In genomic region chr1:109225248-109226077, GRCh38 we compare ENCODE assay signal across 23 cellular contexts. TPM values are rescaled to one million over a fixed set of nuclear protein-coding genes. Genes with fewer than 3 reads are reported as not detected.
A peak's percentile ranks its signal among the peaks of the same experiment; 100 is the strongest.
DNase-seq lines count a peak whose midpoint lies in the region; ATAC-seq and TF ChIP-seq lines count a peak whose summit lies in the region.
"Had no signal": no experiment of that assay in that cellular context is flagged by ENCODE, and none has a peak within 500 bp of the region (broad histone marks: within the 10 kb centered on the region; RNA-seq: fewer than 3 reads in every experiment).

No MANE protein-coding gene starts in this region.

- peaks cover 40% of the 10 kb centered on the region for H3K4me1 Mint-ChIP-seq in activated naive CD4-positive, alpha-beta T cell treated with anti-CD3 and anti-CD28 coated beads, Interleukin-2, amount 50 U/mL, for 24 hours
- H3K4me1 Mint-ChIP-seq in HFFc6 (ENCODE audit: low read depth) (peaks cover 35% of the 10 kb centered on the region), neural progenitor cell (peaks cover 44% of the 10 kb centered on the region)
- peaks cover 10% of the 10 kb centered on the region for H3K4me1 Mint-ChIP-seq in activated T-helper 2 cell treated with anti-CD3 and anti-CD28 coated beads, Interferon-gamma antibody, Interleukin-2, Interleukin-4, amounts not matched to agents 10 μg/mL and 5 μg/mL and 100 μg/mL, durations not matched to agents 14 hours and 24 hours and 36 hours (ENCODE audit: low read depth)
- peaks cover 1% of the 10 kb centered on the region for H3K4me1 Mint-ChIP-seq in stimulated activated memory B cell treated with anti-CD40 and anti-IgM and Interleukin-4, amounts not matched to agents 10 μg/mL and 1 μg/mL and 100 μg/mL, for 72 hours

- no peaks in the 10 kb centered on the region for H3K27me3 Mint-ChIP-seq in activated naive CD4-positive, alpha-beta T cell treated with anti-CD3 and anti-CD28 coated beads, Interleukin-2, amount 50 U/mL, for 24 hours
- H3K27me3 Mint-ChIP-seq in HFFc6 (ENCODE audit: insufficient read depth) (peaks cover 2% of the 10 kb centered on the region; the same call in 1 of the 2 replicates), neural progenitor cell (ENCODE audit: insufficient read depth, low read depth) (peaks cover 2% of the 10 kb centered on the region)
- H3K27me3 Mint-ChIP-seq in activated T-helper 2 cell treated with anti-CD3 and anti-CD28 coated beads, Interferon-gamma antibody, Interleukin-2, Interleukin-4, amounts not matched to agents 10 μg/mL and 5 μg/mL and 100 μg/mL, durations not matched to agents 14 hours and 24 hours and 36 hours (ENCODE audit: low read depth), result no peaks in the 10 kb centered on the region
- no peaks in the 10 kb centered on the region for H3K27me3 Mint-ChIP-seq in stimulated activated memory B cell treated with anti-CD40 and anti-IgM and Interleukin-4, amounts not matched to agents 10 μg/mL and 1 μg/mL and 100 μg/mL, for 72 hours
- H3K27me3 Mint-ChIP-seq: activated B cell treated with CpG ODN at 0.5 μM for 24 hours; activated naive CD8-positive, alpha-beta T cell treated with anti-CD3 and anti-CD28 coated beads, Interleukin-2, amount 10 ng/mL, durations not matched to agents 7 days and 5 days; dendritic cell treated with granulocyte-macrophage colony-stimulating factor and Interleukin-4, amounts not matched to agents 40 ng/mL and 50 ng/mL, for 4 days; natural killer cell treated with Interleukin-12 subunit alpha and Interleukin-12 subunit beta and Interleukin-15 and Interleukin-18, amount 100 ng/mL, for 72 hours had no signal

- peak overlapping the region; percentile 9 for H3K27ac ChIP-seq in neural progenitor cell
- H3K27ac ChIP-seq: tibial nerve had no signal

- ATAC-seq in stimulated activated memory B cell treated with anti-CD40 and anti-IgM and Interleukin-4, amounts not matched to agents 10 μg/mL and 1 μg/mL and 100 μg/mL, for 72 hours, result no peak
- ATAC-seq in HG03521 (IDR thresholded peaks at IDR 0.05; ENCODE audit: unreplicated experiment), result no peak
- ATAC-seq: left colon; natural killer cell treated with Interleukin-12 subunit alpha and Interleukin-12 subunit beta and Interleukin-15 and Interleukin-18, amount 100 ng/mL, for 72 hours had no signal

- H3K9me3 ChIP-seq in neural progenitor cell (ENCODE audit: low read depth), result no peaks in the 10 kb centered on the region
- H3K9me3 ChIP-seq: tibial nerve had no signal

- peaks cover 9% of the 10 kb centered on the region for H3K36me3 Mint-ChIP-seq in activated naive CD4-positive, alpha-beta T cell treated with anti-CD3 and anti-CD28 coated beads, Interleukin-2, amount 50 U/mL, for 24 hours
- H3K36me3 Mint-ChIP-seq in HFFc6 (ENCODE audit: low read depth) (peaks cover 27% of the 10 kb centered on the region), neural progenitor cell (peaks cover 12% of the 10 kb centered on the region)
- H3K36me3 Mint-ChIP-seq in activated T-helper 2 cell treated with anti-CD3 and anti-CD28 coated beads, Interferon-gamma antibody, Interleukin-2, Interleukin-4, amounts not matched to agents 10 μg/mL and 5 μg/mL and 100 μg/mL, durations not matched to agents 14 hours and 24 hours and 36 hours (ENCODE audit: low read depth), result peaks cover 65% of the 10 kb centered on the region
- H3K36me3 Mint-ChIP-seq in stimulated activated memory B cell treated with anti-CD40 and anti-IgM and Interleukin-4, amounts not matched to agents 10 μg/mL and 1 μg/mL and 100 μg/mL, for 72 hours, result peaks cover 20% of the 10 kb centered on the region

- no peak for DNase-seq in activated naive CD4-positive, alpha-beta T cell treated with Interleukin-2 at 50 U/mL for 16 hours
- DNase-seq in HFFc6, result no peak
- DNase-seq in activated T-helper 2 cell treated with anti-CD3 and anti-CD28 coated beads, Interferon-gamma antibody, Interleukin-2, Interleukin-4, amounts not matched to agents 10 μg/mL and 5 μg/mL and 100 μg/mL, durations not matched to agents 14 hours and 24 hours and 36 hours (ENCODE audit: low spot score), result no peak
- no peak for DNase-seq in neural progenitor cell (ENCODE audit: low spot score)
- DNase-seq in hepatic stellate cell (ENCODE audit: low spot score), result no peak
- DNase-seq: activated B cell treated with CpG ODN at 0.5 μM for 24 hours; activated naive CD8-positive, alpha-beta T cell treated with anti-CD3 and anti-CD28 coated beads, Interleukin-2, amount 10 ng/mL, durations not matched to agents 7 days and 5 days; DND-41; foreskin melanocyte; Kasumi-1; left colon; NCI-H1105 treated with DMSO at 0.1 percent for 48 hours; NCI-H2107; NCI-H526; posterior cingulate gyrus; SHP77; stimulated activated naive CD4-positive, alpha-beta T cell had no signal

- no peak overlapping the region for H3K4me3 Mint-ChIP-seq in activated naive CD4-positive, alpha-beta T cell treated with anti-CD3 and anti-CD28 coated beads, Interleukin-2, amount 50 U/mL, for 24 hours
- H3K4me3 Mint-ChIP-seq in HFFc6 (no peak overlapping the region), neural progenitor cell (no peak overlapping the region)
- no peak overlapping the region for H3K4me3 Mint-ChIP-seq in activated T-helper 2 cell treated with anti-CD3 and anti-CD28 coated beads, Interferon-gamma antibody, Interleukin-2, Interleukin-4, amounts not matched to agents 10 μg/mL and 5 μg/mL and 100 μg/mL, durations not matched to agents 14 hours and 24 hours and 36 hours (ENCODE audit: low read depth)
- no peak overlapping the region for H3K4me3 Mint-ChIP-seq in stimulated activated memory B cell treated with anti-CD40 and anti-IgM and Interleukin-4, amounts not matched to agents 10 μg/mL and 1 μg/mL and 100 μg/mL, for 72 hours
- H3K4me3 Mint-ChIP-seq: activated B cell treated with CpG ODN at 0.5 μM for 24 hours; activated naive CD8-positive, alpha-beta T cell treated with anti-CD3 and anti-CD28 coated beads, Interleukin-2, amount 10 ng/mL, durations not matched to agents 7 days and 5 days; dendritic cell treated with granulocyte-macrophage colony-stimulating factor and Interleukin-4, amounts not matched to agents 40 ng/mL and 50 ng/mL, for 4 days; natural killer cell treated with Interleukin-12 subunit alpha and Interleukin-12 subunit beta and Interleukin-15 and Interleukin-18, amount 100 ng/mL, for 72 hours had no signal

- intact Hi-C loops in activated T-helper 2 cell treated with anti-CD3 and anti-CD28 coated beads, Interferon-gamma antibody, Interleukin-2, Interleukin-4, amounts not matched to agents 10 μg/mL and 5 μg/mL and 100 μg/mL, durations not matched to agents 14 hours and 24 hours and 36 hours (cut with micrococcal nuclease), result no loop called here

- peaks cover 41% of the 10 kb centered on the region for H3F3A ChIP-seq in neural progenitor cell (ENCODE audit: low read depth)

- no peak overlapping the region for H3K9ac ChIP-seq in neural progenitor cell

- H4K20me1 ChIP-seq in neural progenitor cell (ENCODE audit: low read depth), result peaks cover 10% of the 10 kb centered on the region

- H2AFZ ChIP-seq in neural progenitor cell (replicated peaks), result no peak overlapping the region

- TF ChIP-seq CTCF in HFFc6 (IDR thresholded peaks at IDR 0.05) (no peak), neural progenitor cell (IDR thresholded peaks at IDR 0.05) (no peak)

- no peak overlapping the region for H3K4me2 ChIP-seq in neural progenitor cell

- H3K9me3 Mint-ChIP-seq in activated naive CD4-positive, alpha-beta T cell treated with anti-CD3 and anti-CD28 coated beads, Interleukin-2, amount 50 U/mL, for 24 hours, result no peaks in the 10 kb centered on the region
- H3K9me3 Mint-ChIP-seq in HFFc6 (no peaks in the 10 kb centered on the region), neural progenitor cell (no peaks in the 10 kb centered on the region)
- no peaks in the 10 kb centered on the region for H3K9me3 Mint-ChIP-seq in activated T-helper 2 cell treated with anti-CD3 and anti-CD28 coated beads, Interferon-gamma antibody, Interleukin-2, Interleukin-4, amounts not matched to agents 10 μg/mL and 5 μg/mL and 100 μg/mL, durations not matched to agents 14 hours and 24 hours and 36 hours
- no peaks in the 10 kb centered on the region for H3K9me3 Mint-ChIP-seq in stimulated activated memory B cell treated with anti-CD40 and anti-IgM and Interleukin-4, amounts not matched to agents 10 μg/mL and 1 μg/mL and 100 μg/mL, for 72 hours
- H3K9me3 Mint-ChIP-seq: activated B cell treated with CpG ODN at 0.5 μM for 24 hours; dendritic cell treated with granulocyte-macrophage colony-stimulating factor and Interleukin-4, amounts not matched to agents 40 ng/mL and 50 ng/mL, for 4 days; natural killer cell treated with Interleukin-12 subunit alpha and Interleukin-12 subunit beta and Interleukin-15 and Interleukin-18, amount 100 ng/mL, for 72 hours had no signal

- H3K27me3 ChIP-seq in neural progenitor cell, result no peaks in the 10 kb centered on the region
- H3K27me3 ChIP-seq: tibial nerve had no signal

- peaks cover 65% of the 10 kb centered on the region for H3K79me2 ChIP-seq in neural progenitor cell (ENCODE audit: low read depth)

- H3K36me3 ChIP-seq in neural progenitor cell, result peaks cover 5% of the 10 kb centered on the region

- H3K4me1 ChIP-seq in neural progenitor cell, result peaks cover 29% of the 10 kb centered on the region

- no peak overlapping the region for H3K4me3 ChIP-seq in neural progenitor cell
- H3K4me3 ChIP-seq: tibial nerve had no signal

- peak overlapping the region; percentile 51 for H3K27ac Mint-ChIP-seq in activated naive CD4-positive, alpha-beta T cell treated with anti-CD3 and anti-CD28 coated beads, Interleukin-2, amount 50 U/mL, for 24 hours
- H3K27ac Mint-ChIP-seq in HFFc6 (peak overlapping the region; percentile 24), neural progenitor cell (peak overlapping the region; percentile 70)
- H3K27ac Mint-ChIP-seq in activated T-helper 2 cell treated with anti-CD3 and anti-CD28 coated beads, Interferon-gamma antibody, Interleukin-2, Interleukin-4, amounts not matched to agents 10 μg/mL and 5 μg/mL and 100 μg/mL, durations not matched to agents 14 hours and 24 hours and 36 hours, result peak overlapping the region; percentile 19
- H3K27ac Mint-ChIP-seq in stimulated activated memory B cell treated with anti-CD40 and anti-IgM and Interleukin-4, amounts not matched to agents 10 μg/mL and 1 μg/mL and 100 μg/mL, for 72 hours, result no peak overlapping the region
- H3K27ac Mint-ChIP-seq: activated B cell treated with CpG ODN at 0.5 μM for 24 hours; activated naive CD8-positive, alpha-beta T cell treated with anti-CD3 and anti-CD28 coated beads, Interleukin-2, amount 10 ng/mL, durations not matched to agents 7 days and 5 days; dendritic cell treated with granulocyte-macrophage colony-stimulating factor and Interleukin-4, amounts not matched to agents 40 ng/mL and 50 ng/mL, for 4 days; natural killer cell treated with Interleukin-12 subunit alpha and Interleukin-12 subunit beta and Interleukin-15 and Interleukin-18, amount 100 ng/mL, for 72 hours had no signal

RNA-seq across cellular contexts. Expression of gene SARS1, which starts 11.7 kb away (rescaled TPM):
- 100 to 1,000 TPM; 165 to 194 (median 176) TPM for total RNA-seq in HFFc6 (2021; fragmentation: NEBNext Ultra II Directional; extraction: Animal tissue kit (Norgen Biotek cat#: 25700))
- total RNA-seq in activated T-helper 2 cell treated with anti-CD3 and anti-CD28 coated beads, Interferon-gamma antibody, Interleukin-2, Interleukin-4, amounts not matched to agents 10 μg/mL and 5 μg/mL and 100 μg/mL, durations not matched to agents 14 hours and 24 hours and 36 hours, result 128 and 129 TPM in 2 replicates
- 118 and 128 TPM in 2 replicates for total RNA-seq in neural progenitor cell (ENCODE audit: low replicate concordance)

RNA-seq across cellular contexts. Expression of gene CELSR2, which starts 23.9 kb away (rescaled TPM):
- total RNA-seq in HFFc6 (2021; fragmentation: NEBNext Ultra II Directional; extraction: Animal tissue kit (Norgen Biotek cat#: 25700)), result 1 to 10 TPM; 1.2 to 1.7 (median 1.4) TPM
- total RNA-seq in activated T-helper 2 cell treated with anti-CD3 and anti-CD28 coated beads, Interferon-gamma antibody, Interleukin-2, Interleukin-4, amounts not matched to agents 10 μg/mL and 5 μg/mL and 100 μg/mL, durations not matched to agents 14 hours and 24 hours and 36 hours, result 3.8 and 4.3 TPM in 2 replicates
- 11.1 and 26.5 TPM in 2 replicates for total RNA-seq in neural progenitor cell (ENCODE audit: low replicate concordance)

RNA-seq across cellular contexts. Expression of gene PSRC1, which starts 57.5 kb away (rescaled TPM):
- 10 to 100 TPM; 17.0 to 33.1 (median 30.4) TPM for total RNA-seq in HFFc6 (2021; fragmentation: NEBNext Ultra II Directional; extraction: Animal tissue kit (Norgen Biotek cat#: 25700))
- total RNA-seq in activated T-helper 2 cell treated with anti-CD3 and anti-CD28 coated beads, Interferon-gamma antibody, Interleukin-2, Interleukin-4, amounts not matched to agents 10 μg/mL and 5 μg/mL and 100 μg/mL, durations not matched to agents 14 hours and 24 hours and 36 hours, result 7.8 and 9.5 TPM in 2 replicates
- 78.1 and 134 TPM in 2 replicates for total RNA-seq in neural progenitor cell (ENCODE audit: low replicate concordance)
- total RNA-seq: activated B cell treated with CpG ODN at 0.5 μM for 24 hours had no signal
